ENCODE assay signal across 30 cellular contexts in genomic region chr10:120630266-120630665, GRCh38.
"Had no signal": no experiment of that assay in that cellular context is flagged by ENCODE, and none has a peak within 500 bp of the region (broad histone marks: within the 10 kb centered on the region; RNA-seq: fewer than 3 reads in every experiment).

No MANE protein-coding gene starts in this region.

- H3K27ac Mint-ChIP-seq: natural killer cell; nephron; neural progenitor cell; progenitor cell of endocrine pancreas; stimulated activated memory B cell treated with anti-CD40 and anti-IgM and Interleukin-4, amounts not matched to agents 10 μg/mL and 1 μg/mL and 100 μg/mL, for 72 hours; stimulated activated naive CD8-positive, alpha-beta T cell treated with anti-CD3 and anti-CD28 coated beads, Interleukin-15, amount 100 ng/mL, for 72 hours; type B pancreatic cell had no signal

- H3K27me3 ChIP-seq: neural progenitor cell, ovary, spleen, testis, tibial artery, transverse colon, upper lobe of right lung, uterus had no signal

- H3K4me3 ChIP-seq: neural progenitor cell, ovary, psoas muscle, skin epidermis, smooth muscle cell, spleen, suprapubic skin, testis, tibial artery, transverse colon, upper lobe of right lung, uterus had no signal

- H3K9me3 ChIP-seq: ovary, psoas muscle, suprapubic skin, testis, transverse colon, uterus had no signal

- H3K36me3 Mint-ChIP-seq: natural killer cell; neural progenitor cell; stimulated activated memory B cell treated with anti-CD40 and anti-IgM and Interleukin-4, amounts not matched to agents 10 μg/mL and 1 μg/mL and 100 μg/mL, for 72 hours; type B pancreatic cell had no signal

- H3K4me1 Mint-ChIP-seq: natural killer cell; nephron; neural progenitor cell; stimulated activated memory B cell treated with anti-CD40 and anti-IgM and Interleukin-4, amounts not matched to agents 10 μg/mL and 1 μg/mL and 100 μg/mL, for 72 hours; stimulated activated naive CD8-positive, alpha-beta T cell treated with anti-CD3 and anti-CD28 coated beads, Interleukin-15, amount 100 ng/mL, for 72 hours had no signal

- H3K27me3 Mint-ChIP-seq: stimulated activated naive CD8-positive, alpha-beta T cell treated with anti-CD3 and anti-CD28 coated beads, Interleukin-15, amount 100 ng/mL, for 72 hours had no signal

- H3K4me3 Mint-ChIP-seq: natural killer cell; nephron; neural progenitor cell; stimulated activated memory B cell treated with anti-CD40 and anti-IgM and Interleukin-4, amounts not matched to agents 10 μg/mL and 1 μg/mL and 100 μg/mL, for 72 hours; stimulated activated naive CD8-positive, alpha-beta T cell treated with anti-CD3 and anti-CD28 coated beads, Interleukin-15, amount 100 ng/mL, for 72 hours; type B pancreatic cell had no signal

- DNase-seq: natural killer cell; occipital lobe; ovary; posterior cingulate gyrus; psoas muscle; right cardiac atrium; spleen; stimulated activated CD4-positive, alpha-beta T cell treated with anti-CD3 and anti-CD28 coated beads, Interleukin-12 subunit alpha, Interleukin-12 subunit beta, amount 100 ng/mL, for 4 hours; stimulated activated CD4-positive, alpha-beta T cell treated with anti-CD3 and anti-CD28 coated beads, Interleukin-1b, Interleukin-23, amount 100 ng/mL, for 48 hours; stimulated activated CD4-positive, alpha-beta T cell treated with anti-CD3 and anti-CD28 coated beads, Interleukin-4, amount 100 ng/mL, for 1 hour; stimulated activated CD4-positive, alpha-beta T cell treated with anti-CD3 and anti-CD28 coated beads, Interleukin-4, amount 100 ng/mL, for 4 hours; stimulated activated CD8-positive, alpha-beta memory T cell treated with anti-CD3 and anti-CD28 coated beads, Interleukin-4, amount 100 ng/mL, for 48 hours; stimulated activated naive CD4-positive, alpha-beta T cell; stimulated activated naive CD8-positive, alpha-beta T cell treated with anti-CD3 and anti-CD28 coated beads, Interleukin-15, amount 100 ng/mL, for 72 hours; stimulated activated naive CD8-positive, alpha-beta T cell treated with anti-CD3 and anti-CD28 coated beads, Interleukin-15, Interleukin-2, amounts not matched to agents 100 U/mL and 50 U/mL, for 24 hours; substantia nigra; testis; tibial artery; transverse colon; upper lobe of right lung; uterus had no signal

- H3K9me3 Mint-ChIP-seq: natural killer cell, neural progenitor cell had no signal

- H3K36me3 ChIP-seq: neural progenitor cell, ovary, spleen, suprapubic skin, tibial artery, transverse colon, upper lobe of right lung, uterus had no signal

- H3K4me1 ChIP-seq: neural progenitor cell, parathyroid adenoma, psoas muscle, spleen, suprapubic skin, testis, tibial artery, transverse colon, upper lobe of right lung, uterus had no signal

- H3K27ac ChIP-seq: neural progenitor cell, ovary, parathyroid adenoma, psoas muscle, skin epidermis, spleen, suprapubic skin, testis, tibial artery, transverse colon, upper lobe of right lung, uterus had no signal

- H3K9ac ChIP-seq: neural progenitor cell, parathyroid adenoma had no signal
